Comparison of ENCODE assay signal across 8 cellular contexts in the genomic region with DNA sequence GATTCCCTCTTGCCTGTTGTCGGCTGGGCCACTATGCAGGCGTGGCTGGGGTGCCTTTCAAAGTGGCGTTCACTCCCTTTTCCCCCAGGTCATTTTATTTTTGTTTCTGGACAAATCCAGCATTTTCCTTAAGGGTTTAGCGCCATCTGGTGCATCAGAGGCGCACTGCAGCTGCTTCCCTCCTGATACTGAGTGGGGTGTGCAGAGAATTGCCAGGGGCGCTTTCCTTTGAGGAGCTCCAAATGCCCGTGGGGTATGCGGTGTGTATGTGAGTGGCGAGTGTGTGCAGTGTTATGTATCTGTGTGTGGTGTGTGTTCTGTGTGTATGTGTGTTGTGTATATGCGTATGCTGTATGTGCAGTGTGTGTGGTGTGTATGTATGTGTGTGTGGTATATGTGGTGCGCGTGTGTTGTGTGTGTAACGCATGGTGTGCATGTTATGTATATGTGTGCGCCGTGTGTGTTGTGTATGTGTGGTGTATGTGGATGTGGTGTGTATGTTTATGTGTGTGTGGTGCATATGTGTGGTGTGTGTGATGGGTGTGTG.
DNase-seq lines count a peak whose midpoint lies in the region; ATAC-seq, FAIRE-seq and TF ChIP-seq lines count a peak whose summit lies in the region.

No MANE protein-coding gene starts in this region.

- ATAC-seq in GM21529 (IDR thresholded peaks at IDR 0.05; ENCODE audit: unreplicated experiment) (peak; percentile 43), GM18861 (IDR thresholded peaks at IDR 0.05; ENCODE audit: unreplicated experiment) (no peak)

- H3K4me3 ChIP-seq in cardiac fibroblast (replicated peaks in 1 of 2; ENCODE audit: low read depth in 2 of 2, low read length in 2 of 2): no peak overlapping the region

- DNase-seq in D721Med (ENCODE audit: insufficient read length, low spot score): peak; percentile 64
- peak; percentile 76 for DNase-seq in NCI-H1105 treated with DMSO at 0.1 percent for 48 hours (lab: John Stamatoyannopoulos, UW)
- DNase-seq in cardiac fibroblast (ENCODE audit: low read depth in 2 of 2): peak; percentile 69
- DNase-seq in kidney glomerular epithelial cell (lab: John Stamatoyannopoulos, UW): peak; percentile 23
- DNase-seq in stimulated activated CD4-positive, alpha-beta T cell treated with anti-CD3 and anti-CD28 coated beads, Interleukin-2, amount 100 ng/mL, for 4 hours (ENCODE audit: low read depth): peak; percentile 25

- FAIRE-seq in D721Med (lab: Jason Lieb, UNC): no peak

- TF ChIP-seq CTCF in D721Med (IDR thresholded peaks at IDR 0.05; ENCODE audit: insufficient read depth, missing control alignments) (peak; percentile 94), VCaP (conservative IDR thresholded peaks at IDR 0.05) (peak; percentile 93), cardiac fibroblast (IDR thresholded peaks at IDR 0.05; ENCODE audit: low read depth, low read length) (peak; percentile 97)

- no peak overlapping the region for H3K27ac ChIP-seq in VCaP

Comparison
In these comparisons a context has a peak if more than half of its experiments do, and no peak if none do; other contexts are left out.
1. DNase-seq: peak in every context shown above with its lines; median percentile 76 in NCI-H1105 treated with DMSO at 0.1 percent for 48 hours; 69 in cardiac fibroblast; 64 in D721Med; 25 in stimulated activated CD4-positive, alpha-beta T cell treated with anti-CD3 and anti-CD28 coated beads, Interleukin-2, amount 100 ng/mL, for 4 hours; 23 in kidney glomerular epithelial cell.